8 cellular contexts compared by ENCODE assay signal in the genomic region with DNA sequence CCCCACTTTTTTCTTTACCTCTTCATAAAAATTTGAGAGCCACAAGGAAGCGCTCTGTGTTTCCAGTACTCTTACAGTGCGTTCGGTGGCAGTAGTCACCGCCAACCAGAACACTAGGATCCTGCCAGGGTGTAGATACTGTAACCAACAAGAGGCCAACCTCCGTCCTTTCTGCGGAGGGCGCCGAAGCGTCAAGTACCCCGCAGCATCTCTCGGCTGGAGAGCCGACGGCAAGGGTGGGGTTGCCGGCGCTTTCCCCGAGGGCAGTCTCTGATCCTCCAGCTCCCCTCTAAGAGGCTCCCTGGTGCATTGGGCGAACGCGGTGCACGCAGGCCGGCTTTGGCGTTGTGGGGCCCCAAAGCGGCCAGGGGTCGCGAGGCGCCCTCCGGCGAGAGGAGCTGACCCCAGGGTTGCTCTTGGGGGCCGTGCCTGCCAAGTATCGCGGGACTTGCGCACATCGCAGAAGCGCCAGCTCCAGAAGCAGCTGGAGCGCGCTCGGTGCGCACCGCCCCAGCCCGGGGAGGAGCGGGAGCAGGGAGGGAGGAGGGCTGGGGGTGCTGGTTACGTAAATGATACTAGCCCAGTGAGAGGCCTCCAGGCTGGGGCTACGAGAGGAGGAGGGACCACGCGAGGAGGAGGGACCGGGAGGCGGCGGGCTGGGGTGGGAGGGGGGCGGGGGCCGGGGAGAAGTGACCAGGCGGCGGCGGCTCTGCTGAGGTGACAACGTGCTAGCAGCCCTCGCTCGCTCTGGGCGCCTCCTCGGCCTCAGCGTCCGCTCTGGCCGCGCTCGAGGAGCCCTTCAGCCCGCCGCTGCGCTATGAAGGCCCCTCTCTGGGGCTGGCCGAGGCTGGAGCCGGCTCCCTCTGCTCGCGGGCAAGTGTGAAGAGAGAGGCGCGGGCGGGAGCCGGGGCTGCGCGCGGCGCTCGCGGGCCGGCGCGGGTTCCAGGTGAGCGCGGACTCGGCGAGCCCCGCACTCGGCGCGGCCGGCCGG. TPM values are rescaled to one million over a fixed set of nuclear protein-coding genes. Genes with fewer than 3 reads are reported as not detected.
DNase-seq lines count a peak whose midpoint lies in the region; ATAC-seq and TF ChIP-seq lines count a peak whose summit lies in the region.

A gene (plus strand): TSS at position 692 of the 991 bp plus-strand sequence.

- intact Hi-C loops in Caco-2 (cut with micrococcal nuclease; ENCODE audit: unreplicated experiment), result no loop called here

- no peaks in the 10 kb centered on the region for H3K4me1 Mint-ChIP-seq in Caco-2 (ENCODE audit: low read depth, unreplicated experiment)

- POLR2A ChIA-PET in Caco-2 (lab: Charles Lee), result no interaction called here

- H3K27me3 ChIP-seq in ectodermal cell (ENCODE audit: control insufficient read depth, insufficient read depth, low read length, poor library complexity, severe bottlenecking) (peaks cover 49% of the 10 kb centered on the region), Caco-2 (replicated peaks; ENCODE audit: control insufficient read depth, insufficient read depth, low read length) (no peaks in the 10 kb centered on the region)

- H3K9me3 Mint-ChIP-seq in Caco-2 (ENCODE audit: unreplicated experiment), result peaks cover 10% of the 10 kb centered on the region

- in situ Hi-C loops in GM13977 (cut with MboI; ENCODE audit: low pct_unique_long_range_greater_than_20kb, low sequenced_read_pairs, unreplicated experiment), result no loop called here

- H3K27me3 Mint-ChIP-seq in Caco-2 (ENCODE audit: insufficient read depth, unreplicated experiment), result peaks cover 3% of the 10 kb centered on the region

- H3K36me3 ChIP-seq in ectodermal cell (ENCODE audit: control insufficient read depth, insufficient read depth, low read length), result no peaks in the 10 kb centered on the region
- H3K36me3 ChIP-seq in Caco-2 (ENCODE audit: control insufficient read depth, insufficient read depth, low read length), result no peaks in the 10 kb centered on the region

- H3K4me3 ChIP-seq in ectodermal cell (ENCODE audit: insufficient read depth, low read depth, low read length), result peak within 1 kb of the TSS; percentile 77
- H3K4me3 ChIP-seq in Caco-2 (ENCODE audit: low read depth, low read length), result no peak within 1 kb of the TSS

- WGBS in ectodermal cell, 2 experiments, result 1% methylated on average over 93 of the region's 93 CpGs

- no TSS peak for BruUV-seq in Caco-2 (replicated peaks; lab: Mats Ljungman, UMichigan)

- CTCF ChIA-PET in Caco-2 (lab: Charles Lee), result no interaction called here

- H3K9me3 ChIP-seq in ectodermal cell (ENCODE audit: control insufficient read depth, low read length), result no peaks in the 10 kb centered on the region
- no peaks in the 10 kb centered on the region for H3K9me3 ChIP-seq in Caco-2

- no peaks in the 10 kb centered on the region for H3K36me3 Mint-ChIP-seq in Caco-2 (ENCODE audit: insufficient read depth, unreplicated experiment)

- no peak within 1 kb of the TSS for H3K4me3 Mint-ChIP-seq in Caco-2 (ENCODE audit: unreplicated experiment)

- no peak for TF ChIP-seq CTCF in GM13977 (IDR thresholded peaks at IDR 0.05; ENCODE audit: extremely low read depth, insufficient read depth, missing control alignments)
- no peak for TF ChIP-seq CTCF in Caco-2 (IDR thresholded peaks at IDR 0.05; ENCODE audit: insufficient read depth in 1 of 2, low read depth in 1 of 2, low read length in 1 of 2, severe bottlenecking in 1 of 2, unreplicated experiment in 1 of 2)

- no peak within 1 kb of the TSS for H3K27ac ChIP-seq in ectodermal cell (ENCODE audit: insufficient read depth, low read depth, low read length, poor library complexity, severe bottlenecking)

- H3K4me1 ChIP-seq in ectodermal cell (ENCODE audit: control insufficient read depth, insufficient read depth, low read length) (peaks cover 20% of the 10 kb centered on the region), Caco-2 (no peaks in the 10 kb centered on the region)

- ATAC-seq in HG02938 (IDR thresholded peaks at IDR 0.05; ENCODE audit: unreplicated experiment), result no peak
- no peak for ATAC-seq in HG03108 (IDR thresholded peaks at IDR 0.05; ENCODE audit: unreplicated experiment)

- DNase-seq in GM13977 (ENCODE audit: low spot score), result peak; percentile 10
- DNase-seq in NCI-H69 (lab: John Stamatoyannopoulos, UW), result peak; percentile 97
- DNase-seq in mucosa of gallbladder (ENCODE audit: low spot score), result peak; percentile 10
- no peak for DNase-seq in DMS114 treated with DMSO at 0.1 percent for 48 hours (lab: John Stamatoyannopoulos, UW; ENCODE audit: unreplicated experiment)
- DNase-seq in Caco-2, result no peak

- H3K27ac Mint-ChIP-seq in Caco-2 (ENCODE audit: unreplicated experiment), result no peak within 1 kb of the TSS

RNA-seq across cellular contexts. Expression of the gene that starts here (rescaled TPM):
- polyA plus RNA-seq in ectodermal cell (2013, experiment 1 of 4), result 3.6 TPM
- polyA plus RNA-seq in ectodermal cell (2013, experiment 2 of 4), result 3.1 TPM
- polyA plus RNA-seq in ectodermal cell (2013, experiment 3 of 4), result 4.1 TPM
- polyA plus RNA-seq in ectodermal cell (2013, experiment 4 of 4), result 2.2 TPM
- total RNA-seq in mucosa of gallbladder (0.23 TPM), Caco-2 (2022) (not detected in 2 replicates)

Comparison
In these comparisons a context has a peak if more than half of its experiments do, and no peak if none do; other contexts are left out.
1. Peak in DNase-seq in mucosa of gallbladder; RNA of the gene not detected or under 1 TPM.
2. DNase-seq: peak in GM13977 (single experiment) and NCI-H69 (single experiment); none in DMS114 treated with DMSO at 0.1 percent for 48 hours (single experiment) and Caco-2 (0 of 2).